9 cellular contexts compared by ENCODE assay signal in genomic region chr21:41951876-41952567, GRCh38. TPM values are rescaled to one million over a fixed set of nuclear protein-coding genes. Genes with fewer than 3 reads are reported as not detected.
DNase-seq lines count a peak whose midpoint lies in the region; ATAC-seq and TF ChIP-seq lines count a peak whose summit lies in the region.
"Had no signal": no experiment of that assay in that cellular context is flagged by ENCODE, and none has a peak within 500 bp of the region (broad histone marks: within the 10 kb centered on the region; RNA-seq: fewer than 3 reads in every experiment).

No MANE protein-coding gene starts in this region.

- no peaks in the 10 kb centered on the region for H3K27me3 ChIP-seq in CD8-positive, alpha-beta T cell (ENCODE audit: insufficient read depth, low read length)
- no peaks in the 10 kb centered on the region for H3K27me3 ChIP-seq in Panc1 (ENCODE audit: control insufficient read depth, insufficient read depth, low read length)
- no peaks in the 10 kb centered on the region for H3K27me3 ChIP-seq in prostate gland (replicated peaks; ENCODE audit: insufficient read depth)

- no peak for TF ChIP-seq CTCF in CD8-positive, alpha-beta T cell (IDR thresholded peaks at IDR 0.05)
- TF ChIP-seq CTCF in Panc1 (IDR thresholded peaks at IDR 0.05) (no peak), endothelial cell (IDR thresholded peaks at IDR 0.05; ENCODE audit: unreplicated experiment) (no peak), prostate gland (IDR thresholded peaks at IDR 0.05) (no peak), GM10248 (IDR thresholded peaks at IDR 0.05; ENCODE audit: control extremely low read depth, extremely low read depth, low read depth, missing control alignments) (no peak), lower leg skin (IDR thresholded peaks at IDR 0.05) (no peak)

- DNase-seq in CD8-positive, alpha-beta T cell: no peak
- no peak for DNase-seq in Panc1 (ENCODE audit: low read depth, low spot score)
- no peak for DNase-seq in endothelial cell (ENCODE audit: low spot score)
- no peak for DNase-seq in prostate gland (ENCODE audit: low spot score)
- no peak for DNase-seq in NCI-H510A treated with DMSO at 0.1 percent for 48 hours (lab: John Stamatoyannopoulos, UW)
- DNase-seq in MV-4-11 (lab: John Stamatoyannopoulos, UW): no peak
- DNase-seq in GM10248 (ENCODE audit: extremely low spot score): no peak
- no peak for DNase-seq in lower leg skin (ENCODE audit: low spot score in 2 of 2)
- DNase-seq: NCI-H187 had no signal

- in situ Hi-C loops in Panc1 (cut with HindIII; ENCODE audit: low pct_unique_long_range_greater_than_20kb, low sequenced_read_pairs): no loop called here

- BruUV-seq in Panc1 (replicated peaks; lab: Mats Ljungman, UMichigan): no TSS peak

- no peak overlapping the region for H3K27ac ChIP-seq in CD8-positive, alpha-beta T cell (ENCODE audit: low read depth, low read length)
- H3K27ac ChIP-seq in Panc1 (ENCODE audit: low read length): no peak overlapping the region; the same call in none of the 2 replicates
- no peak overlapping the region for H3K27ac ChIP-seq in prostate gland

- H3K4me1 Mint-ChIP-seq in CD8-positive, alpha-beta T cell (ENCODE audit: low read depth): peaks cover 17% of the 10 kb centered on the region
- peaks cover 27% of the 10 kb centered on the region for H3K4me1 Mint-ChIP-seq in endothelial cell (ENCODE audit: unreplicated experiment)

- no peak overlapping the region for H3K27ac Mint-ChIP-seq in CD8-positive, alpha-beta T cell
- H3K27ac Mint-ChIP-seq in endothelial cell (ENCODE audit: unreplicated experiment): peak overlapping the region; percentile 67

- 94% methylated on average over 5 of the region's 5 CpGs for WGBS in prostate gland
- WGBS in lower leg skin, 2 donors: 79 to 94% methylated on average over 5 of the region's 5 CpGs

- ATAC-seq in CD8-positive, alpha-beta T cell: no peak
- ATAC-seq in Panc1: no peak

- intact Hi-C loops in CD8-positive, alpha-beta T cell (cut with DNase I, micrococcal nuclease): no loop called here
- intact Hi-C loops in Panc1 (cut with micrococcal nuclease; ENCODE audit: unreplicated experiment): no loop called here
- intact Hi-C loops in prostate gland (cut with DNase I): loop anchor here (5.0 kb wide), 1 partner anchor 55 kb away; no protein-coding TSS in a partner anchor
- intact Hi-C loops in lower leg skin (cut with DNase I; ENCODE audit: low total_unique reads): loop anchor here (10.0 kb wide), 1 partner anchor 53 kb away; no protein-coding TSS in a partner anchor

- no peak overlapping the region for H3K4me3 ChIP-seq in CD8-positive, alpha-beta T cell (ENCODE audit: low read depth, low read length)
- peak overlapping the region; percentile 60 to 65 for H3K4me3 ChIP-seq in Panc1 (ENCODE audit: low read depth in 2 of 2, low read length in 2 of 2)
- H3K4me3 ChIP-seq in prostate gland: peak overlapping the region; percentile 87 to 89
- H3K4me3 ChIP-seq in lower leg skin (ENCODE audit: low read depth, poor library complexity, severe bottlenecking): no peak overlapping the region

- no peaks in the 10 kb centered on the region for H3K36me3 Mint-ChIP-seq in CD8-positive, alpha-beta T cell
- H3K36me3 Mint-ChIP-seq in endothelial cell (ENCODE audit: low read depth, unreplicated experiment): peaks cover 9% of the 10 kb centered on the region

- H3K27me3 Mint-ChIP-seq in CD8-positive, alpha-beta T cell (ENCODE audit: low read depth): peaks cover 24% of the 10 kb centered on the region
- peaks cover 23% of the 10 kb centered on the region for H3K27me3 Mint-ChIP-seq in endothelial cell (ENCODE audit: unreplicated experiment)

- H3K4me3 Mint-ChIP-seq in CD8-positive, alpha-beta T cell: peak overlapping the region; percentile 67
- peak overlapping the region; percentile 82 for H3K4me3 Mint-ChIP-seq in endothelial cell (ENCODE audit: unreplicated experiment)

- POLR2A ChIA-PET in CD8-positive, alpha-beta T cell (lab: Charles Lee): no interaction called here
- POLR2A ChIA-PET in Panc1 (lab: Charles Lee) (interaction anchor here (0.6 kb wide), 1 partner anchor 14 kb away, joined by 4 read pairs; no protein-coding TSS in a partner anchor), GM10248 (lab: Yijun Ruan, JAX) (no interaction called here)

- peaks cover 8% of the 10 kb centered on the region for H3K4me1 ChIP-seq in CD8-positive, alpha-beta T cell (ENCODE audit: insufficient read depth, low read length)
- H3K4me1 ChIP-seq in Panc1 (ENCODE audit: control insufficient read depth, insufficient read depth, low read length) (peaks cover 16% of the 10 kb centered on the region), prostate gland (replicated peaks) (peaks cover 8% of the 10 kb centered on the region)

- TF ChIP-seq POLR2A in prostate gland (IDR thresholded peaks at IDR 0.05) (no peak), lower leg skin (IDR thresholded peaks at IDR 0.05) (no peak)

- no peaks in the 10 kb centered on the region for H3K9me3 ChIP-seq in CD8-positive, alpha-beta T cell (ENCODE audit: low read length)
- H3K9me3 ChIP-seq in Panc1 (ENCODE audit: control insufficient read depth, insufficient read depth, low read depth, low read length) (no peaks in the 10 kb centered on the region), prostate gland (no peaks in the 10 kb centered on the region)

- H3K36me3 ChIP-seq in CD8-positive, alpha-beta T cell (ENCODE audit: insufficient read depth, low read length): no peaks in the 10 kb centered on the region
- H3K36me3 ChIP-seq in Panc1 (ENCODE audit: control insufficient read depth, insufficient read depth, low read length) (no peaks in the 10 kb centered on the region), prostate gland (no peaks in the 10 kb centered on the region)

- CTCF ChIA-PET in CD8-positive, alpha-beta T cell (lab: Charles Lee): interaction anchor here (1.2 kb wide), 1 partner anchor 135 kb away, joined by 3 read pairs; no protein-coding TSS in a partner anchor
- CTCF ChIA-PET in Panc1 (lab: Charles Lee): interaction anchor here (1.4 kb wide), 1 partner anchor 166 kb away, joined by 4 read pairs; no protein-coding TSS in a partner anchor
- CTCF ChIA-PET in GM10248 (lab: Yijun Ruan, JAX): interaction anchor here (1.0 to 1.8 kb wide), 5 partner anchors 9 to 492 kb away, joined by 3 to 6 read pairs (median 4); no protein-coding TSS in a partner anchor

- no peaks in the 10 kb centered on the region for H3K9me3 Mint-ChIP-seq in CD8-positive, alpha-beta T cell
- no peaks in the 10 kb centered on the region for H3K9me3 Mint-ChIP-seq in endothelial cell (ENCODE audit: unreplicated experiment)

RNA-seq across cellular contexts. Expression of gene C2CD2, which starts 1.8 kb away (rescaled TPM):
- total RNA-seq in CD8-positive, alpha-beta T cell: 1 to 10 TPM; 6.7 to 7.8 TPM
- total RNA-seq in Panc1 (2021; ENCODE audit: unreplicated experiment) (14.0 TPM), endothelial cell (ENCODE audit: unreplicated experiment) (34.3 TPM), prostate gland (10 to 100 TPM; 27.3 to 30.5 TPM), lower leg skin (10 to 100 TPM; 39.4 to 79.5 (median 49.4) TPM)
- polyA plus RNA-seq in Panc1 (2012; ENCODE audit: insufficient read length): 6.6 TPM

RNA-seq across cellular contexts. Expression of gene ZBTB21, which starts 58.1 kb away (rescaled TPM):
- 100 to 1,000 TPM; 130 to 141 TPM for total RNA-seq in CD8-positive, alpha-beta T cell
- 17.9 TPM for total RNA-seq in Panc1 (2021; ENCODE audit: unreplicated experiment)
- 5.7 TPM for polyA plus RNA-seq in Panc1 (2012; ENCODE audit: insufficient read length)
- total RNA-seq in endothelial cell (ENCODE audit: unreplicated experiment): 8.4 TPM
- 10 to 100 TPM; 12.3 to 13.6 TPM for total RNA-seq in prostate gland
- 10 to 100 TPM; 18.1 to 31.9 (median 28.2) TPM for total RNA-seq in lower leg skin

Comparison
In these comparisons a context has a peak if more than half of its experiments do, and no peak if none do; other contexts are left out.
1. H3K4me3 ChIP-seq: peak in Panc1 (2 of 2) and prostate gland (2 of 2); none in CD8-positive, alpha-beta T cell (single experiment) and lower leg skin (single experiment).
2. intact Hi-C loops: an anchor here in prostate gland (5.0 kb wide) and lower leg skin (10.0 kb wide); none called in CD8-positive, alpha-beta T cell and Panc1.